ENCODE assay signal across 9 cellular contexts in the genomic region with DNA sequence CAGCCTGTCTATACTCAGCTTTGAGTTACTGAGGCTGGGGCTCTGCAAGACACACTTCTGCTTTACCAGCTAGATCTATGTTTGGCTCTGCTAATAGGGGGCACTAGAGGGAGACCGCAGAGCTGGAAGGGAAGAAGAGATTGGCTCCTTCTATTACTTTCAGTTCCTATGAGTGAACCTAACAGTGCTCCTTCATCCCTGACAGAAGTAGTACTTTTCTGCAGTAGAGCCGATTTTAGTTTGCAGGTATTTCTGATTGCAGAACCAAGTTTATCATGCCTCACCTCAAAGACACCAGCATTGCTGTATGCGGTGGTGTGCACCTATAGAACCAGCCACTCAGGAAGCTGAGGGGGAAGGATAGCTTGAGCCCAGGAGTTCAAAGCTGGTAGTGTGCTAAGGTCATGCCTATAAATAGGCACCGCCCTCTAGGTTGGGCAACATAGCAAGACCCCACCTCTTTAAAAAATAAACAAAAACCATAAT. TPM values are rescaled to one million over a fixed set of nuclear protein-coding genes. Genes with fewer than 3 reads are reported as not detected.
A peak's percentile ranks its signal among the peaks of the same experiment; 100 is the strongest.
DNase-seq lines count a peak whose midpoint lies in the region; ATAC-seq, FAIRE-seq and TF ChIP-seq lines count a peak whose summit lies in the region.
"Had no signal": no experiment of that assay in that cellular context is flagged by ENCODE, and none has a peak within 500 bp of the region (broad histone marks: within the 10 kb centered on the region; RNA-seq: fewer than 3 reads in every experiment).

No MANE protein-coding gene starts in this region.

- no peak overlapping the region for H3K23ac ChIP-seq in neuronal stem cell (ENCODE audit: low read depth, low read length, poor library complexity)

- H3K4me1 ChIP-seq in GM12878 (ENCODE audit: control insufficient read depth, insufficient read depth, low read length) (peaks cover 11% of the 10 kb centered on the region), thymus (ENCODE audit: control insufficient read depth, insufficient read depth, low read length) (peaks cover 5% of the 10 kb centered on the region), neuronal stem cell (ENCODE audit: control insufficient read depth in 2 of 2, insufficient read depth in 1 of 2, low read depth in 1 of 2, low read length in 2 of 2) (no peaks in the 10 kb centered on the region)

- no peak overlapping the region for H2BK12ac ChIP-seq in neuronal stem cell (ENCODE audit: low read length)

- H3K4me3 ChIP-seq in Jurkat, Clone E6-1 (ENCODE audit: low read length) = peak overlapping the region; percentile 30
- H3K4me3 ChIP-seq in GM12878 (no peak overlapping the region), thymus (ENCODE audit: low read length) (peak overlapping the region; percentile 27), neuronal stem cell (ENCODE audit: low read length in 2 of 2) (no peak overlapping the region)

- intact Hi-C loops in GM12878 (cut with micrococcal nuclease; ENCODE audit: unreplicated experiment) = no loop called here

- ATAC-seq in GM21447 (IDR thresholded peaks at IDR 0.05; ENCODE audit: unreplicated experiment) (peak; percentile 96), GM12878 (peak; percentile 100)

- H2BK5ac ChIP-seq in neuronal stem cell (ENCODE audit: low read length) = no peak overlapping the region

- CTCF ChIA-PET in GM12878 (lab: Yijun Ruan, JAX) = interaction anchor here (0.8 to 3.1 kb wide), 25 partner anchors 10 to 282 kb away, joined by 3 to 73 read pairs (median 6); partner anchors contain the start of genes PIGV and SFN

- RAD21 ChIA-PET in GM12878 (lab: Charles Lee; ENCODE audit: unreplicated experiment) = interaction anchor here (0.6 to 2.7 kb wide), 14 partner anchors 9 to 219 kb away, joined by 3 to 43 read pairs (median 6); partner anchors contain the start of gene PIGV

- H3K27ac ChIP-seq in GM12878 (ENCODE audit: control insufficient read depth, insufficient read depth) (peak overlapping the region; percentile 23), thymus (ENCODE audit: low read depth) (peak overlapping the region; percentile 65), neuronal stem cell (replicated peaks; ENCODE audit: low read length) (no peak overlapping the region)
- H3K27ac ChIP-seq: epithelial cell of prostate had no signal

- no peaks in the 10 kb centered on the region for H4K20me1 ChIP-seq in GM12878 (ENCODE audit: control insufficient read depth, insufficient read depth)

- H3K9ac ChIP-seq in GM12878 (ENCODE audit: control insufficient read depth, insufficient read depth, low read length) = no peak overlapping the region
- no peak overlapping the region for H3K9ac ChIP-seq in neuronal stem cell (ENCODE audit: low read depth, low read length, poor library complexity)

- TF ChIP-seq RAD21 in GM12878 (IDR thresholded peaks at IDR 0.05; ENCODE audit: insufficient read depth, low read depth, low read length) = peak; percentile 42

- no peak overlapping the region for H3K18ac ChIP-seq in neuronal stem cell (ENCODE audit: low read length)

- H3K9me3 ChIP-seq in GM12878 (replicated peaks; ENCODE audit: control insufficient read depth, insufficient read depth, low read length) = no peaks in the 10 kb centered on the region
- H3K9me3 ChIP-seq in thymus (ENCODE audit: control insufficient read depth) = no peaks in the 10 kb centered on the region
- H3K9me3 ChIP-seq in neuronal stem cell (replicated peaks in 1 of 2; ENCODE audit: control insufficient read depth in 2 of 2, insufficient read depth in 1 of 2, low read depth in 1 of 2, low read length in 2 of 2) = peaks cover 0 to 1% of the 10 kb centered on the region in 2 donors

- peak overlapping the region; percentile 35 for H2AFZ ChIP-seq in GM12878 (ENCODE audit: control insufficient read depth, low read depth, low read length)
- no peak overlapping the region for H2AFZ ChIP-seq in neuronal stem cell (ENCODE audit: low read length)

- H3K14ac ChIP-seq in neuronal stem cell (ENCODE audit: low read length) = no peak overlapping the region

- no peak overlapping the region for H2BK15ac ChIP-seq in neuronal stem cell (ENCODE audit: low read length)

- FAIRE-seq in GM12878 (lab: Jason Lieb, UNC) = peak; percentile 88

- no peaks in the 10 kb centered on the region for H3K79me2 ChIP-seq in GM12878 (ENCODE audit: control insufficient read depth, insufficient read depth, low read length)

- SMC1A ChIA-PET in GM12878 (lab: Charles Lee; ENCODE audit: uncharacterized antibody, unreplicated experiment) = interaction anchor here (0.5 to 3.3 kb wide), 19 partner anchors 11 to 238 kb away, joined by 3 to 57 read pairs (median 4); partner anchors contain the start of genes GPN2 and PIGV

- peak; percentile 53 for DNase-seq in Jurkat, Clone E6-1 (ENCODE audit: low read depth, low spot score)
- peak; percentile 77 for DNase-seq in GM12878 (ENCODE audit: low read depth, low spot score)
- no peak for DNase-seq in effector CD4-positive, alpha-beta T cell
- DNase-seq in COLO668 (lab: John Stamatoyannopoulos, UW; ENCODE audit: unreplicated experiment) = no peak
- DNase-seq in neuronal stem cell (ENCODE audit: low spot score) = no peak

- TF ChIP-seq EP300 in GM12878 (IDR thresholded peaks at IDR 0.05; ENCODE audit: borderline replicate concordance in 1 of 2, control insufficient read depth in 1 of 2, low read depth in 2 of 2, low read length in 2 of 2) = peak in 1 of 2 experiments; percentile 45; a peak in 1 of 4 replicates

- H2AK5ac ChIP-seq in neuronal stem cell (ENCODE audit: low read depth, low read length) = no peak overlapping the region

- TF ChIP-seq CTCF in GM12873 (IDR thresholded peaks at IDR 0.05; ENCODE audit: insufficient read depth, low read depth, low read length, missing control alignments) (peak; percentile 72), GM12878 (IDR thresholded peaks at IDR 0.05 in 2 of 3, conservative IDR thresholded peaks at IDR 0.05 in 1 of 3; ENCODE audit: control insufficient read depth in 2 of 3, extremely low read depth in 1 of 3, insufficient read depth in 1 of 3, low read depth in 3 of 3, low read length in 3 of 3) (peak; percentile 65 to 68 (median 67))

- H4K91ac ChIP-seq in neuronal stem cell (ENCODE audit: low read depth, low read length, poor library complexity) = no peak overlapping the region

- H3K79me1 ChIP-seq in neuronal stem cell (ENCODE audit: low read depth, low read length) = peaks cover 2% of the 10 kb centered on the region

- no peak overlapping the region for H3K4ac ChIP-seq in neuronal stem cell (ENCODE audit: low read length)

- no TSS peak for BruUV-seq in GM12878 (replicated peaks; lab: Mats Ljungman, UMichigan)

- POLR2A ChIA-PET in GM12878 (lab: Charles Lee) = interaction anchor here (0.5 to 3.1 kb wide), 13 partner anchors 8 to 196 kb away, joined by 3 to 32 read pairs (median 4); no protein-coding TSS in a partner anchor

- H3K36me3 ChIP-seq in GM12878 (ENCODE audit: control insufficient read depth in 2 of 2, insufficient read depth in 2 of 2, low read length in 1 of 2) (no peaks in the 10 kb centered on the region), thymus (ENCODE audit: control insufficient read depth, insufficient read depth) (no peaks in the 10 kb centered on the region), neuronal stem cell (replicated peaks in 1 of 2; ENCODE audit: control insufficient read depth in 2 of 2, insufficient read depth in 2 of 2, low read length in 2 of 2) (no peaks in the 10 kb centered on the region)

- H3K4me2 ChIP-seq in GM12878 (ENCODE audit: control insufficient read depth, insufficient read depth) (peak overlapping the region; percentile 70), neuronal stem cell (ENCODE audit: insufficient read depth, low read length, poor library complexity, severe bottlenecking) (no peak overlapping the region)

- no peak for TF ChIP-seq POLR2A in GM12878 (IDR thresholded peaks at IDR 0.05; ENCODE audit: low read depth, low read length)

- H4K8ac ChIP-seq in neuronal stem cell (ENCODE audit: low read depth, low read length) = no peak overlapping the region

- in situ Hi-C loops in GM12878 (cut with MboI) = no loop called here

- H2BK120ac ChIP-seq in neuronal stem cell (ENCODE audit: low read depth, low read length) = no peak overlapping the region

- 1% methylated on average over 4 of the region's 4 CpGs for whole genome bisulfite sequencing in GM12878 (ENCODE audit: insufficient coverage, insufficient replicate concordance, low lambda C conversion rate, missing lambda C conversion rate)
- 34% methylated on average over 4 of the region's 4 CpGs for WGBS in thymus
- no CpG with 5 or more reads among the region's 4 CpGs for whole genome bisulfite sequencing in neuronal stem cell (ENCODE audit: extremely low coverage in 2 of 2, insufficient read length in 2 of 2, insufficient replicate concordance in 1 of 2), 2 donors

- H3K27me3 ChIP-seq in GM12878 (replicated peaks in 1 of 2; ENCODE audit: control insufficient read depth in 2 of 2, insufficient read depth in 2 of 2, low read length in 1 of 2) (no peaks in the 10 kb centered on the region), thymus (ENCODE audit: control insufficient read depth, insufficient read depth) (no peaks in the 10 kb centered on the region), neuronal stem cell (ENCODE audit: control insufficient read depth in 3 of 3, insufficient read depth in 3 of 3, low read depth in 1 of 3, low read length in 3 of 3) (no peaks in the 10 kb centered on the region)

RNA-seq across cellular contexts. Expression of gene ZDHHC18, which starts 5.7 kb away (rescaled TPM):
- 42.1 TPM for polyA plus RNA-seq in Jurkat, Clone E6-1 (2012; ENCODE audit: insufficient read depth, insufficient read length)
- 51.2 and 54.8 TPM in 2 replicates for total RNA-seq in GM12878 (2013; cell fraction: nucleolus; rRNA removed)
- total RNA-seq in GM12878 (2014; rRNA removed) (22.0 and 25.0 TPM in 2 replicates), GM12878 (2014; rRNA removed; fragmentation: Illumina TruSeq; extraction: Trizol) (17.3 and 17.6 TPM in 2 replicates), GM12878 (2021) (34.4 and 35.9 TPM in 2 replicates)
- polyA plus RNA-seq in GM12878 (2011; ENCODE audit: low read depth) = 7.9 TPM
- polyA plus RNA-seq in GM12878 (2011; rRNA removed) (41.8 and 81.2 TPM in 2 replicates), GM12878 (2014; fragmentation: Illumina TruSeq; extraction: Trizol) (31.7 and 39.1 TPM in 2 replicates), GM12878 (2014; fragmentation: Nextera tagmentation; extraction: Ambion mirVana) (1 to 10 TPM in 1 of 2 experiments, under 1 TPM in 1; 0.40 to 1.2 TPM), GM12878 (2014; rRNA removed) (40.7 and 42.7 TPM in 2 replicates), GM12878 (2016; fragmentation: Nextera tagmentation; extraction: Ambion mirVana) (1 to 10 TPM; 1.3 to 2.0 TPM), thymus (9.1 TPM)
- polyA plus RNA-seq in GM12878 (2011; cell fraction: cytosol; rRNA removed) = 113 and 114 TPM in 2 replicates
- 122 and 163 TPM in 2 replicates for polyA plus RNA-seq in GM12878 (2011; cell fraction: nucleus; rRNA removed)
- 30.3 and 34.7 TPM in 2 replicates for polyA plus RNA-seq in GM12878 (2012)
- polyA minus RNA-seq in GM12878 (2011; rRNA and poly(A)+ RNA removed) = 65.5 and 92.0 TPM in 2 replicates
- polyA minus RNA-seq in GM12878 (2011; cell fraction: cytosol; rRNA and poly(A)+ RNA removed) = 22.5 and 32.2 TPM in 2 replicates
- polyA minus RNA-seq in GM12878 (2011; cell fraction: nucleus; rRNA and poly(A)+ RNA removed) = 14.6 and 18.0 TPM in 2 replicates
- polyA plus RNA-seq in neuronal stem cell (2013, experiment 1 of 2) = 44.5 TPM
- polyA plus RNA-seq in neuronal stem cell (2013, experiment 2 of 2) = 43.3 TPM

RNA-seq across cellular contexts. Expression of gene PIGV, which starts 33.1 kb away (rescaled TPM):
- polyA plus RNA-seq in Jurkat, Clone E6-1 (2012; ENCODE audit: insufficient read depth, insufficient read length) = 9.3 TPM
- total RNA-seq in GM12878 (2013; cell fraction: nucleolus; rRNA removed) = 25.1 and 27.4 TPM in 2 replicates
- total RNA-seq in GM12878 (2014; rRNA removed) (13.5 and 15.4 TPM in 2 replicates), GM12878 (2014; rRNA removed; fragmentation: Illumina TruSeq; extraction: Trizol) (10.9 and 11.1 TPM in 2 replicates), GM12878 (2021) (10.4 and 10.7 TPM in 2 replicates)
- 8.8 TPM for polyA plus RNA-seq in GM12878 (2011; ENCODE audit: low read depth)
- polyA plus RNA-seq in GM12878 (2011; rRNA removed) (11.0 and 17.3 TPM in 2 replicates), GM12878 (2014; fragmentation: Illumina TruSeq; extraction: Trizol) (10.4 and 11.2 TPM in 2 replicates), GM12878 (2014; fragmentation: Nextera tagmentation; extraction: Ambion mirVana) (10 to 100 TPM in 1 of 2 experiments, 1 to 10 TPM in 1; 8.8 to 12.8 TPM), GM12878 (2014; rRNA removed) (8.0 and 9.8 TPM in 2 replicates), GM12878 (2016; fragmentation: Nextera tagmentation; extraction: Ambion mirVana) (10 to 100 TPM; 15.8 to 18.1 TPM), thymus (10.6 TPM)
- polyA plus RNA-seq in GM12878 (2011; cell fraction: cytosol; rRNA removed) = 18.7 and 19.3 TPM in 2 replicates
- polyA plus RNA-seq in GM12878 (2011; cell fraction: nucleus; rRNA removed) = 14.3 and 16.5 TPM in 2 replicates
- 12.6 and 14.0 TPM in 2 replicates for polyA plus RNA-seq in GM12878 (2012)
- 17.5 and 26.6 TPM in 2 replicates for polyA minus RNA-seq in GM12878 (2011; rRNA and poly(A)+ RNA removed)
- 4.3 and 5.8 TPM in 2 replicates for polyA minus RNA-seq in GM12878 (2011; cell fraction: cytosol; rRNA and poly(A)+ RNA removed)
- polyA minus RNA-seq in GM12878 (2011; cell fraction: nucleus; rRNA and poly(A)+ RNA removed) = 11.5 and 19.5 TPM in 2 replicates
- polyA plus RNA-seq in neuronal stem cell (2013, experiment 1 of 2) = 9.6 TPM
- 9.7 TPM for polyA plus RNA-seq in neuronal stem cell (2013, experiment 2 of 2)

RNA-seq across cellular contexts. Expression of gene SFN, which starts 42.1 kb away (rescaled TPM):
- polyA plus RNA-seq in Jurkat, Clone E6-1 (2012; ENCODE audit: insufficient read depth, insufficient read length) = 0.88 TPM
- 0.64 and 1.1 TPM in 2 replicates for total RNA-seq in GM12878 (2013; cell fraction: nucleolus; rRNA removed)
- total RNA-seq in GM12878 (2014; rRNA removed) = 2.0 and 2.7 TPM in 2 replicates
- total RNA-seq in GM12878 (2014; rRNA removed; fragmentation: Illumina TruSeq; extraction: Trizol) = 1.7 and 2.1 TPM in 2 replicates
- total RNA-seq in GM12878 (2021) = 2.9 and 4.1 TPM in 2 replicates
- 0.71 TPM for polyA plus RNA-seq in GM12878 (2011; ENCODE audit: low read depth)
- 0.06 and 0.19 TPM in 2 replicates for polyA plus RNA-seq in GM12878 (2011; rRNA removed)
- 0.10 and 0.13 TPM in 2 replicates for polyA plus RNA-seq in GM12878 (2011; cell fraction: cytosol; rRNA removed)
- polyA plus RNA-seq in GM12878 (2011; cell fraction: nucleus; rRNA removed) = 0.24 and 0.48 TPM in 2 replicates
- polyA plus RNA-seq in GM12878 (2012) = 3.6 and 3.8 TPM in 2 replicates
- 0.14 and 1.2 TPM in 2 replicates for polyA plus RNA-seq in GM12878 (2014; fragmentation: Illumina TruSeq; extraction: Trizol)
- polyA plus RNA-seq in GM12878 (2014; fragmentation: Nextera tagmentation; extraction: Ambion mirVana) = under 1 TPM; 0.27 to 0.33 TPM
- 2.7 and 3.2 TPM in 2 replicates for polyA plus RNA-seq in GM12878 (2014; rRNA removed)
- under 1 TPM; 0.63 to 0.82 TPM for polyA plus RNA-seq in GM12878 (2016; fragmentation: Nextera tagmentation; extraction: Ambion mirVana)
- 0.26 TPM in 1 of 2 replicates, not detected in the other for polyA minus RNA-seq in GM12878 (2011; rRNA and poly(A)+ RNA removed)
- 3.7 and 4.8 TPM in 2 replicates for polyA minus RNA-seq in GM12878 (2011; cell fraction: cytosol; rRNA and poly(A)+ RNA removed)
- 0.85 and 1.3 TPM in 2 replicates for polyA minus RNA-seq in GM12878 (2011; cell fraction: nucleus; rRNA and poly(A)+ RNA removed)
- 191 TPM for polyA plus RNA-seq in thymus
- 1.9 TPM for polyA plus RNA-seq in neuronal stem cell (2013, experiment 1 of 2)
- 2.1 TPM for polyA plus RNA-seq in neuronal stem cell (2013, experiment 2 of 2)

Comparison
In these comparisons a context has a peak if more than half of its experiments do, and no peak if none do; other contexts are left out.
1. DNase-seq: peak in Jurkat, Clone E6-1 (single experiment) and GM12878 (single experiment); none in effector CD4-positive, alpha-beta T cell (single experiment), COLO668 (single experiment) and neuronal stem cell (single experiment).
2. H3K4me3 ChIP-seq: peak in Jurkat, Clone E6-1 (single experiment) and thymus (single experiment); none in GM12878 (single experiment) and neuronal stem cell (0 of 2).
3. RNA of gene SFN, which starts 42.1 kb away (polyA plus RNA-seq): 191 TPM in thymus (single experiment); 0.06 to 3.8 TPM in GM12878; every median in the first group is over 10 times any median in the second.